ENCODE assay signal across 8 cellular contexts in genomic region chr5:14156611-14157493, GRCh38. TPM values are rescaled to one million over a fixed set of nuclear protein-coding genes. Genes with fewer than 3 reads are reported as not detected.
DNase-seq lines count a peak whose midpoint lies in the region; ATAC-seq lines count a peak whose summit lies in the region.

No MANE protein-coding gene starts in this region.

- POLR2A ChIA-PET in activated CD4-positive, alpha-beta memory T cell treated with anti-CD3 and anti-CD28 coated beads, Interleukin-2, amount 10 ng/mL, durations not matched to agents 7 days and 5 days (lab: Charles Lee), result no interaction called here

- H3K27me3 ChIP-seq in aorta (ENCODE audit: control insufficient read depth in 1 of 2, insufficient read depth in 2 of 2, low read length in 1 of 2), result no peaks in the 10 kb centered on the region

- no peaks in the 10 kb centered on the region for H3K36me3 Mint-ChIP-seq in activated CD4-positive, alpha-beta memory T cell treated with anti-CD3 and anti-CD28 coated beads, Interleukin-2, amount 10 ng/mL, durations not matched to agents 7 days and 5 days (ENCODE audit: low read depth)

- peaks cover 0 to 3% of the 10 kb centered on the region in 2 donors for H3K4me1 ChIP-seq in aorta (ENCODE audit: control insufficient read depth in 1 of 2, insufficient read depth in 2 of 2, low read length in 2 of 2)

- H3K27ac Mint-ChIP-seq in activated CD4-positive, alpha-beta memory T cell treated with anti-CD3 and anti-CD28 coated beads, Interleukin-2, amount 10 ng/mL, durations not matched to agents 7 days and 5 days, result no peak overlapping the region

- no peak overlapping the region for H3K27ac ChIP-seq in aorta (ENCODE audit: low read depth in 1 of 2, low read length in 2 of 2)

- no peak overlapping the region for H3K4me3 Mint-ChIP-seq in activated CD4-positive, alpha-beta memory T cell treated with anti-CD3 and anti-CD28 coated beads, Interleukin-2, amount 10 ng/mL, durations not matched to agents 7 days and 5 days

- H3K4me3 ChIP-seq in aorta (ENCODE audit: low read length in 2 of 2), result peak overlapping the region; percentile 24 to 70

- intact Hi-C loops in aorta (cut with DNase I), result no loop called here

- peaks cover 5% of the 10 kb centered on the region for H3K27me3 Mint-ChIP-seq in activated CD4-positive, alpha-beta memory T cell treated with anti-CD3 and anti-CD28 coated beads, Interleukin-2, amount 10 ng/mL, durations not matched to agents 7 days and 5 days

- CTCF ChIA-PET in activated CD4-positive, alpha-beta memory T cell treated with anti-CD3 and anti-CD28 coated beads, Interleukin-2, amount 10 ng/mL, durations not matched to agents 7 days and 5 days (lab: Charles Lee), result no interaction called here

- peak; percentile 61 for ATAC-seq in GM21576 (IDR thresholded peaks at IDR 0.05; ENCODE audit: unreplicated experiment)
- ATAC-seq in aorta (ENCODE audit: low FRiP score), result peak; percentile 74

- H3K9me3 Mint-ChIP-seq in activated CD4-positive, alpha-beta memory T cell treated with anti-CD3 and anti-CD28 coated beads, Interleukin-2, amount 10 ng/mL, durations not matched to agents 7 days and 5 days, result no peaks in the 10 kb centered on the region

- WGBS in aorta, 2 donors, result 8 to 12% methylated on average over 9 of the region's 9 CpGs

- peak; percentile 98 for DNase-seq in EL
- DNase-seq in HT-29 (ENCODE audit: low spot score), result peak; percentile 18
- DNase-seq in SKM-1 (lab: John Stamatoyannopoulos, UW; ENCODE audit: unreplicated experiment), result peak; percentile 51
- peak; percentile 54 for DNase-seq in hepatic stellate cell (ENCODE audit: low spot score)
- DNase-seq in aorta, result no peak
- DNase-seq in activated CD4-positive, alpha-beta memory T cell treated with anti-CD3 and anti-CD28 coated beads, Interleukin-2, amount 10 ng/mL, durations not matched to agents 7 days and 5 days, result no peak
- DNase-seq in HuH-7.5 (ENCODE audit: low spot score), result no peak

- no peaks in the 10 kb centered on the region for H3K9me3 ChIP-seq in aorta (ENCODE audit: control insufficient read depth, low read length)

- H3K4me1 Mint-ChIP-seq in activated CD4-positive, alpha-beta memory T cell treated with anti-CD3 and anti-CD28 coated beads, Interleukin-2, amount 10 ng/mL, durations not matched to agents 7 days and 5 days, result no peaks in the 10 kb centered on the region

- H3K36me3 ChIP-seq in aorta (ENCODE audit: control insufficient read depth in 1 of 2, insufficient read depth in 2 of 2, low read length in 1 of 2), result no peaks in the 10 kb centered on the region

RNA-seq across cellular contexts. Expression of gene TRIO, which starts 13.7 kb away (rescaled TPM):
- total RNA-seq in HT-29 (2014; rRNA removed; shearing (Covaris generic)), result 96.9 and 104 TPM in 2 replicates
- 100 to 1,000 TPM; 346 to 374 TPM for total RNA-seq in aorta
- polyA plus RNA-seq in aorta, result 10 to 100 TPM; 22.0 to 36.7 TPM
- 1 to 10 TPM; 8.1 to 8.3 TPM for total RNA-seq in activated CD4-positive, alpha-beta memory T cell treated with anti-CD3 and anti-CD28 coated beads, Interleukin-2, amount 10 ng/mL, durations not matched to agents 7 days and 5 days

Comparison
In these comparisons a context has a peak if more than half of its experiments do, and no peak if none do; other contexts are left out.
1. DNase-seq: peak in EL (single experiment), HT-29 (single experiment), SKM-1 (single experiment) and hepatic stellate cell (single experiment); none in aorta (0 of 2), activated CD4-positive, alpha-beta memory T cell treated with anti-CD3 and anti-CD28 coated beads, Interleukin-2, amount 10 ng/mL, durations not matched to agents 7 days and 5 days (single experiment) and HuH-7.5 (single experiment).
2. RNA of gene TRIO, which starts 13.7 kb away (total RNA-seq): 346 to 374 TPM in aorta and 96.9 to 104 TPM in HT-29; 8.1 to 8.3 TPM in activated CD4-positive, alpha-beta memory T cell treated with anti-CD3 and anti-CD28 coated beads, Interleukin-2, amount 10 ng/mL, durations not matched to agents 7 days and 5 days; every median in the first group is over 10 times any median in the second.